8 cellular contexts compared by ENCODE assay signal in the genomic region with DNA sequence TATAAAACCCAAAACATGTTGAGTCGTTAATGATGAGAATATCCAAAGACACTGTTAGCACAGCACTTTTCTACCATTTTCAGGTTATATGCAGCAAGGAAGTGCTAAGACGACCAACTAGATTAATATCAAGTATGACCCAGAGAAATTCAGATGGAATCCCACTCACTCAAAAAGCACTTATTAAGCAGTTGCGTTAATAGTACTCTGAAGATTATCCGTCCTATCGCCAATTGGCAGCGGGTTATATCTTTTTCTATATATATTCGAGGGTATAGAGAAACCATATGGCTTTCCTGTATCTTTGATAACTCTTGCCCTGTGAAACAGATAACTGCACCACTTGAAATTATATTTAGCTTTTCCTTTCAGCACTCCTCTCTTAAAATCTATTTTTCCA. TPM values are rescaled to one million over a fixed set of nuclear protein-coding genes. Genes with fewer than 3 reads are reported as not detected.
A peak's percentile ranks its signal among the peaks of the same experiment; 100 is the strongest.
DNase-seq lines count a peak whose midpoint lies in the region; ATAC-seq and TF ChIP-seq lines count a peak whose summit lies in the region.

No MANE protein-coding gene starts in this region.

- H3K36me3 Mint-ChIP-seq in activated naive CD4-positive, alpha-beta T cell treated with anti-CD3 and anti-CD28 coated beads, Interleukin-2, amount 10 ng/mL, durations not matched to agents 7 days and 5 days = peaks cover 22% of the 10 kb centered on the region
- H3K36me3 Mint-ChIP-seq in activated naive CD8-positive, alpha-beta T cell treated with anti-CD3 and anti-CD28 coated beads, Interleukin-2, amount 50 U/mL, for 24 hours (ENCODE audit: low read depth) = peaks cover 13% of the 10 kb centered on the region
- no peaks in the 10 kb centered on the region for H3K36me3 Mint-ChIP-seq in type B pancreatic cell

- H3K27me3 Mint-ChIP-seq in activated naive CD4-positive, alpha-beta T cell treated with anti-CD3 and anti-CD28 coated beads, Interleukin-2, amount 10 ng/mL, durations not matched to agents 7 days and 5 days = no peaks in the 10 kb centered on the region
- no peaks in the 10 kb centered on the region for H3K27me3 Mint-ChIP-seq in activated naive CD8-positive, alpha-beta T cell treated with anti-CD3 and anti-CD28 coated beads, Interleukin-2, amount 50 U/mL, for 24 hours
- no peaks in the 10 kb centered on the region for H3K27me3 Mint-ChIP-seq in type B pancreatic cell

- peaks cover 2% of the 10 kb centered on the region for H3K9me3 Mint-ChIP-seq in activated naive CD4-positive, alpha-beta T cell treated with anti-CD3 and anti-CD28 coated beads, Interleukin-2, amount 10 ng/mL, durations not matched to agents 7 days and 5 days
- H3K9me3 Mint-ChIP-seq in activated naive CD8-positive, alpha-beta T cell treated with anti-CD3 and anti-CD28 coated beads, Interleukin-2, amount 50 U/mL, for 24 hours = no peaks in the 10 kb centered on the region
- H3K9me3 Mint-ChIP-seq in type B pancreatic cell = no peaks in the 10 kb centered on the region

- no peak for TF ChIP-seq POLR2A in right lobe of liver (IDR thresholded peaks at IDR 0.05)

- peaks cover 0 to 5% (median 0%) of the 10 kb centered on the region in 4 donors for H3K4me1 ChIP-seq in right lobe of liver

- ATAC-seq in activated naive CD8-positive, alpha-beta T cell treated with anti-CD3 and anti-CD28 coated beads, Interleukin-2, amount 50 U/mL, for 24 hours = no peak
- ATAC-seq in right lobe of liver (no peak), HG03469 (IDR thresholded peaks at IDR 0.05; ENCODE audit: unreplicated experiment) (no peak)

- intact Hi-C loops in right lobe of liver (cut with DNase I) = no loop called here

- no peaks in the 10 kb centered on the region for H3K27me3 ChIP-seq in right lobe of liver

- peak overlapping the region in 2 of 3 donors; percentile 11 to 84 for H3K27ac ChIP-seq in right lobe of liver

- H3K4me1 Mint-ChIP-seq in activated naive CD4-positive, alpha-beta T cell treated with anti-CD3 and anti-CD28 coated beads, Interleukin-2, amount 10 ng/mL, durations not matched to agents 7 days and 5 days = peaks cover 58% of the 10 kb centered on the region
- peaks cover 54% of the 10 kb centered on the region for H3K4me1 Mint-ChIP-seq in activated naive CD8-positive, alpha-beta T cell treated with anti-CD3 and anti-CD28 coated beads, Interleukin-2, amount 50 U/mL, for 24 hours
- H3K4me1 Mint-ChIP-seq in type B pancreatic cell (ENCODE audit: unreplicated experiment) = peaks cover 9% of the 10 kb centered on the region

- H3K4me3 Mint-ChIP-seq in activated naive CD4-positive, alpha-beta T cell treated with anti-CD3 and anti-CD28 coated beads, Interleukin-2, amount 10 ng/mL, durations not matched to agents 7 days and 5 days = peak overlapping the region; percentile 96
- peak overlapping the region; percentile 89 for H3K4me3 Mint-ChIP-seq in activated naive CD8-positive, alpha-beta T cell treated with anti-CD3 and anti-CD28 coated beads, Interleukin-2, amount 50 U/mL, for 24 hours
- H3K4me3 Mint-ChIP-seq in type B pancreatic cell = peak overlapping the region; percentile 96

- 36% methylated on average over 7 of the region's 7 CpGs for WGBS in right lobe of liver (ENCODE audit: insufficient coverage, low coverage, low lambda C conversion rate, missing lambda C conversion rate)

- no peak for DNase-seq in activated naive CD4-positive, alpha-beta T cell treated with anti-CD3 and anti-CD28 coated beads, Interleukin-2, amount 10 ng/mL, durations not matched to agents 7 days and 5 days
- no peak for DNase-seq in activated naive CD4-positive, alpha-beta T cell treated with anti-CD3 and anti-CD28 coated beads, Interleukin-2, amount 50 U/mL, for 16 hours
- no peak for DNase-seq in activated naive CD8-positive, alpha-beta T cell treated with anti-CD3 and anti-CD28 coated beads, Interleukin-2, amount 50 U/mL, for 24 hours
- DNase-seq in right lobe of liver = no peak
- DNase-seq in type B pancreatic cell (ENCODE audit: extremely low spot score, unreplicated experiment) = no peak
- no peak for DNase-seq in NCI-H1105 (lab: John Stamatoyannopoulos, UW)
- DNase-seq in DMS53 (lab: John Stamatoyannopoulos, UW) = no peak

- H3K36me3 ChIP-seq in right lobe of liver = no peaks in the 10 kb centered on the region

- H3K4me3 ChIP-seq in right lobe of liver = peak overlapping the region; percentile 87 to 93 (median 90)

- CTCF ChIA-PET in activated naive CD4-positive, alpha-beta T cell treated with anti-CD3 and anti-CD28 coated beads, Interleukin-2, amount 10 ng/mL, durations not matched to agents 7 days and 5 days (lab: Charles Lee) = interaction anchor here (0.6 to 11.0 kb wide), 5 partner anchors 8 to 34 kb away, joined by 3 to 211 read pairs (median 9); no protein-coding TSS in a partner anchor

- H3K9me3 ChIP-seq in right lobe of liver = no peaks in the 10 kb centered on the region

- H3K27ac Mint-ChIP-seq in activated naive CD4-positive, alpha-beta T cell treated with anti-CD3 and anti-CD28 coated beads, Interleukin-2, amount 10 ng/mL, durations not matched to agents 7 days and 5 days = peak overlapping the region; percentile 93
- peak overlapping the region; percentile 85 for H3K27ac Mint-ChIP-seq in activated naive CD8-positive, alpha-beta T cell treated with anti-CD3 and anti-CD28 coated beads, Interleukin-2, amount 50 U/mL, for 24 hours
- peak overlapping the region; percentile 74 for H3K27ac Mint-ChIP-seq in type B pancreatic cell

- TF ChIP-seq CTCF in right lobe of liver (IDR thresholded peaks at IDR 0.05) = no peak
- TF ChIP-seq CTCF in type B pancreatic cell (conservative IDR thresholded peaks at IDR 0.05) = no peak

RNA-seq across cellular contexts. Expression of gene CRLF3, which starts 1.1 kb away (rescaled TPM):
- 1 to 10 TPM; 2.4 to 6.7 (median 5.0) TPM for total RNA-seq in right lobe of liver
- 7.5 and 9.0 TPM in 2 replicates for total RNA-seq in type B pancreatic cell (ENCODE audit: low replicate concordance)

RNA-seq across cellular contexts. Expression of gene ATAD5, which starts 8.3 kb away (rescaled TPM):
- total RNA-seq in right lobe of liver (1 to 10 TPM in 2 of 6 experiments, under 1 TPM in 4; 0.29 to 2.7 (median 0.67) TPM), type B pancreatic cell (ENCODE audit: low replicate concordance) (5.8 and 14.3 TPM in 2 replicates)
